19 cellular contexts compared by ENCODE assay signal in the genomic region with DNA sequence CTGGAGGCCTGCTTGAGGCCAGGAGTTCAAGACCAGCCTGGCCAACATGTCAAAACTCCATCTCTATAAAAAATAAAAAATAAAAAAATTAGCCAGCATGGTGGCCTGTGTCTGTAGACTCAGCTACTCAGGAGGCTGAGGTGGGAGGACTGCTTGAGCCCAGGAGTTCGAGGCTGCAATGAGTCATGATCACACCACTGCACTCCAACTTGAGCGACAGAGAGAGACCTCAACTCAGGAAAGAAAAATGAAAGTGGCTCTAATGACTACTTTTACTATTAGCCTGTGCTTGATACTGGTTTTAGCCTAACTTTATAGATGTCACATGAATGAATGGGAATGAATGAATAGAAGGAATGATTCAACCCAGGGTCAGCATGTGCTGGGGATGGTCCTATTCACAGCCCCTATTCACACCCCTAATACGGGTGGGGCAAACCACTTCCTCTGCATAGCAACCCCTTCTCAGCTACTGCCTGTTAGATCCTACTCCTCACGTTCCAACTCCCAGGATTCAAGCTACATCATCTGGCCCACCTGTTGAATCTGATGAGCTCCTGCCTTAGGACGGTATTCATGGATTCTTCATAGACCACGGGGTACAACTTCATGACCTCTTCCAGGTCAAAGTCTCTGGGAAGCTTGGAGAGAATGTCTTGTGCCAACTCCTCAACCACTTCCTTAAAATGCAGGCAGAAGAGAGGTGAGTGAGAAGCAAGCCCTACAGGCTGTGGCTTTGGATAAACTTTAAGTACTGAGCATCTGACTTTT. TPM values are rescaled to one million over a fixed set of nuclear protein-coding genes. Genes with fewer than 3 reads are reported as not detected.
DNase-seq lines count a peak whose midpoint lies in the region; ATAC-seq and TF ChIP-seq lines count a peak whose summit lies in the region.
"Had no signal": no experiment of that assay in that cellular context is flagged by ENCODE, and none has a peak within 500 bp of the region (broad histone marks: within the 10 kb centered on the region; RNA-seq: fewer than 3 reads in every experiment).

No MANE protein-coding gene starts in this region.

- no peaks in the 10 kb centered on the region for H3K36me3 ChIP-seq in upper lobe of right lung
- H3K36me3 ChIP-seq: thyroid gland had no signal

- no peaks in the 10 kb centered on the region for H3K9me3 ChIP-seq in upper lobe of right lung
- H3K9me3 ChIP-seq: thyroid gland had no signal

- H3K27ac Mint-ChIP-seq in stimulated activated naive CD8-positive, alpha-beta T cell treated with anti-CD3 and anti-CD28 coated beads, Interleukin-15, Interleukin-2, amounts not matched to agents 100 ng/mL and 50 ng/mL, for 24 hours, result peak overlapping the region; percentile 81
- H3K27ac Mint-ChIP-seq in activated naive CD8-positive, alpha-beta T cell treated with anti-CD3 and anti-CD28 coated beads for 36 hours, result peak overlapping the region; percentile 44

- no peaks in the 10 kb centered on the region for H3K4me1 ChIP-seq in upper lobe of right lung
- H3K4me1 ChIP-seq: thyroid gland had no signal

- H3K4me1 Mint-ChIP-seq in stimulated activated naive CD8-positive, alpha-beta T cell treated with anti-CD3 and anti-CD28 coated beads, Interleukin-15, Interleukin-2, amounts not matched to agents 100 ng/mL and 50 ng/mL, for 24 hours (ENCODE audit: low read depth), result peaks cover 52% of the 10 kb centered on the region
- peaks cover 28% of the 10 kb centered on the region for H3K4me1 Mint-ChIP-seq in activated naive CD8-positive, alpha-beta T cell treated with anti-CD3 and anti-CD28 coated beads for 36 hours

- no peaks in the 10 kb centered on the region for H3K27me3 ChIP-seq in upper lobe of right lung
- H3K27me3 ChIP-seq: thyroid gland had no signal

- H3K36me3 Mint-ChIP-seq in stimulated activated naive CD8-positive, alpha-beta T cell treated with anti-CD3 and anti-CD28 coated beads, Interleukin-15, Interleukin-2, amounts not matched to agents 100 ng/mL and 50 ng/mL, for 24 hours (ENCODE audit: low read depth), result no peaks in the 10 kb centered on the region
- no peaks in the 10 kb centered on the region for H3K36me3 Mint-ChIP-seq in activated naive CD8-positive, alpha-beta T cell treated with anti-CD3 and anti-CD28 coated beads for 36 hours

- no peak overlapping the region for H3K4me3 ChIP-seq in upper lobe of right lung
- H3K4me3 ChIP-seq: thyroid gland had no signal

- H3K27ac ChIP-seq in upper lobe of right lung, result no peak overlapping the region
- H3K27ac ChIP-seq: thyroid gland had no signal

- H3K27me3 Mint-ChIP-seq in stimulated activated naive CD8-positive, alpha-beta T cell treated with anti-CD3 and anti-CD28 coated beads, Interleukin-15, Interleukin-2, amounts not matched to agents 100 ng/mL and 50 ng/mL, for 24 hours, result no peaks in the 10 kb centered on the region
- peaks cover 3% of the 10 kb centered on the region for H3K27me3 Mint-ChIP-seq in activated naive CD8-positive, alpha-beta T cell treated with anti-CD3 and anti-CD28 coated beads for 36 hours

- DNase-seq in stimulated activated naive CD8-positive, alpha-beta T cell treated with anti-CD3 and anti-CD28 coated beads, Interleukin-15, Interleukin-2, amounts not matched to agents 100 U/mL and 50 U/mL, for 24 hours, result no peak
- DNase-seq in SKM-1 (lab: John Stamatoyannopoulos, UW; ENCODE audit: unreplicated experiment), result peak; percentile 54
- peak; percentile 11 for DNase-seq in activated naive CD8-positive, alpha-beta T cell treated with anti-CD3 and anti-CD28 coated beads for 36 hours
- DNase-seq in upper lobe of right lung, result no peak
- DNase-seq in NCI-H1105 (lab: John Stamatoyannopoulos, UW), result no peak
- no peak for DNase-seq in retina
- DNase-seq: foreskin fibroblast; left ventricle myocardium superior; MM.1S; NCI-H2171; NCI-H82; RPMI8226; stimulated activated CD4-positive, alpha-beta T cell treated with anti-CD3 and anti-CD28 coated beads, Interleukin-4, amount 100 ng/mL, for 4 hours; thyroid gland had no signal

- intact Hi-C loops in upper lobe of right lung (cut with DNase I), result no loop called here

- no peak for ATAC-seq in stimulated activated naive CD8-positive, alpha-beta T cell treated with anti-CD3 and anti-CD28 coated beads, Interleukin-15, Interleukin-2, amounts not matched to agents 100 U/mL and 50 U/mL, for 24 hours
- ATAC-seq in upper lobe of right lung (peak; percentile 64), GM19324 (IDR thresholded peaks at IDR 0.05; ENCODE audit: low FRiP score, unreplicated experiment) (no peak)
- ATAC-seq: activated CD4-positive, CD25-positive, alpha-beta regulatory T cell treated with anti-CD3 and anti-CD28 coated beads, Interleukin-2, amount 50 U/mL, for 24 hours; HCT116; left ventricle myocardium superior; sciatic nerve had no signal

- H3K9me3 Mint-ChIP-seq in stimulated activated naive CD8-positive, alpha-beta T cell treated with anti-CD3 and anti-CD28 coated beads, Interleukin-15, Interleukin-2, amounts not matched to agents 100 ng/mL and 50 ng/mL, for 24 hours, result no peaks in the 10 kb centered on the region
- H3K9me3 Mint-ChIP-seq in activated naive CD8-positive, alpha-beta T cell treated with anti-CD3 and anti-CD28 coated beads for 36 hours, result no peaks in the 10 kb centered on the region

- H3K4me3 Mint-ChIP-seq in stimulated activated naive CD8-positive, alpha-beta T cell treated with anti-CD3 and anti-CD28 coated beads, Interleukin-15, Interleukin-2, amounts not matched to agents 100 ng/mL and 50 ng/mL, for 24 hours, result no peak overlapping the region
- no peak overlapping the region for H3K4me3 Mint-ChIP-seq in activated naive CD8-positive, alpha-beta T cell treated with anti-CD3 and anti-CD28 coated beads for 36 hours

- TF ChIP-seq CTCF in upper lobe of right lung (IDR thresholded peaks at IDR 0.05), result no peak

RNA-seq across cellular contexts. Expression of gene LYRM1, which starts 40.5 kb away (rescaled TPM):
- total RNA-seq in activated naive CD8-positive, alpha-beta T cell treated with anti-CD3 and anti-CD28 coated beads for 36 hours, result 10 to 100 TPM; 22.8 to 25.0 TPM
- 28.9 TPM for total RNA-seq in upper lobe of right lung

RNA-seq across cellular contexts. Expression of gene DCUN1D3, which starts 40.9 kb away (rescaled TPM):
- total RNA-seq in activated naive CD8-positive, alpha-beta T cell treated with anti-CD3 and anti-CD28 coated beads for 36 hours, result 1 to 10 TPM; 7.7 to 8.2 TPM
- total RNA-seq in upper lobe of right lung, result 28.7 TPM

Comparison
In these comparisons a context has a peak if more than half of its experiments do, and no peak if none do; other contexts are left out.
1. DNase-seq: peak in SKM-1 (single experiment) and activated naive CD8-positive, alpha-beta T cell treated with anti-CD3 and anti-CD28 coated beads for 36 hours (single experiment); none in stimulated activated naive CD8-positive, alpha-beta T cell treated with anti-CD3 and anti-CD28 coated beads, Interleukin-15, Interleukin-2, amounts not matched to agents 100 U/mL and 50 U/mL, for 24 hours (single experiment), upper lobe of right lung (single experiment), NCI-H1105 (single experiment) and retina (single experiment).